Comparison of ENCODE assay signal across 1 cellular context in the genomic region with DNA sequence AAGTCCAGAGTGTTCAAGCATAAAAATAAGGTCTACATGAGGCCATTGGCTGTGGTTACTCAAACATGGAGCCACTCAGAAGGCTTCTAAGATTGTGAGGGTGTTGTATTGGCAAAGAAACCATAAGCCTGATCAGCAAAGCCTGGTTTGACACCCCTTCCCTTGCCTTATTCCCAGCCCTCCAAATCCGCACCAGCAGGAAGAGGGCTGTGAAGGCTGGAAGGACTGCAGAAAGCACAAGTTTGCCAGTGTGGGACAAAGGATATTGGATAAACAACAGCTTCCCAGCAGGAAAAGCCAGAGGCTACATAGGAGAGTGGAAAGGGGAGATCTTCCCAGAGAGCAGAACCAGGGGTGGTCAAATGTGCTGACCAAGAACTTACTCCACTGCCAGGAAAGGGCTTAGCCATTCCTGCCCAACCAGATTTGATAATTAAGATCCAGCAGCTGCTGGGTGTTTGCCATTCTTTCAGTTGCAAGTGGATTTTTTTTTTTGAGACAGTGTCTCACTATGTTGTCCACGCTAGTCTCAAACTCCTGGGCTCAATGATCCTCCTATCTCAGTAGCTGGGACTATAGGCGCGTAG.
A peak's percentile ranks its signal among the peaks of the same experiment; 100 is the strongest.
TF ChIP-seq lines count a peak whose summit lies in the region.

No MANE protein-coding gene starts in this region.

TF ChIP-seq in HEK293, 187 proteins besides CTCF, POLR2A, EP300 and RAD21:
- no peak for TF ChIP-seq MZF1 (tag by site-specific recombination; IDR thresholded peaks at IDR 0.05; ENCODE audit: borderline replicate concordance)
- TF ChIP-seq ZIC2 (tag by site-specific recombination; IDR thresholded peaks at IDR 0.05), result peak; percentile 75
TF ChIP-seq in HEK293: peak in this region for 1.
